In genomic region chr20:51404297-51405060, GRCh38 we compare ENCODE assay signal across 8 cellular contexts.
A peak's percentile ranks its signal among the peaks of the same experiment; 100 is the strongest.
DNase-seq lines count a peak whose midpoint lies in the region; ATAC-seq and TF ChIP-seq lines count a peak whose summit lies in the region.

No MANE protein-coding gene starts in this region.

- H3K27ac ChIP-seq in neuronal stem cell (replicated peaks; ENCODE audit: low read length), result no peak overlapping the region

- H3K14ac ChIP-seq in neuronal stem cell (ENCODE audit: low read length), result no peak overlapping the region

- H3K27me3 ChIP-seq in neuronal stem cell (ENCODE audit: control insufficient read depth in 3 of 3, insufficient read depth in 3 of 3, low read depth in 1 of 3, low read length in 3 of 3), result no peaks in the 10 kb centered on the region

- H2AFZ ChIP-seq in neuronal stem cell (ENCODE audit: low read length), result no peak overlapping the region

- H3K4me2 ChIP-seq in neuronal stem cell (ENCODE audit: insufficient read depth, low read length, poor library complexity, severe bottlenecking), result no peak overlapping the region

- peak overlapping the region; percentile 85 for H3K4me3 Mint-ChIP-seq in activated T-helper 17 cell treated with anti-CD3 and anti-CD28 coated beads, Interleukin-2, amount 50 U/mL, for 72 hours

- no peak overlapping the region for H4K8ac ChIP-seq in neuronal stem cell (ENCODE audit: low read depth, low read length)

- H2AK5ac ChIP-seq in neuronal stem cell (ENCODE audit: low read depth, low read length), result no peak overlapping the region

- no peaks in the 10 kb centered on the region for H3K79me1 ChIP-seq in neuronal stem cell (ENCODE audit: low read depth, low read length)

- no peak overlapping the region for H3K4ac ChIP-seq in neuronal stem cell (ENCODE audit: low read length)

- H3K27me3 Mint-ChIP-seq in activated T-helper 17 cell treated with anti-CD3 and anti-CD28 coated beads, Interleukin-2, amount 50 U/mL, for 72 hours, result no peaks in the 10 kb centered on the region

- no peaks in the 10 kb centered on the region for H3K9me3 ChIP-seq in neuronal stem cell (replicated peaks in 1 of 2; ENCODE audit: control insufficient read depth in 2 of 2, insufficient read depth in 1 of 2, low read depth in 1 of 2, low read length in 2 of 2)

- peak overlapping the region; percentile 98 for H3K27ac Mint-ChIP-seq in activated T-helper 17 cell treated with anti-CD3 and anti-CD28 coated beads, Interleukin-2, amount 50 U/mL, for 72 hours

- H2BK12ac ChIP-seq in neuronal stem cell (ENCODE audit: low read length), result no peak overlapping the region

- TF ChIP-seq CTCF in GM12864 (IDR thresholded peaks at IDR 0.05; ENCODE audit: low read depth, low read length, missing control alignments), result no peak

- no peaks in the 10 kb centered on the region for H3K4me1 ChIP-seq in neuronal stem cell (ENCODE audit: control insufficient read depth in 2 of 2, insufficient read depth in 1 of 2, low read depth in 1 of 2, low read length in 2 of 2)

- peak; percentile 77 for ATAC-seq in GM21825 (IDR thresholded peaks at IDR 0.05; ENCODE audit: unreplicated experiment)
- peak; percentile 84 for ATAC-seq in activated T-helper 17 cell treated with anti-CD3 and anti-CD28 coated beads, Interleukin-2, amount 50 U/mL, for 72 hours (replicated peaks)

- H3K36me3 Mint-ChIP-seq in activated T-helper 17 cell treated with anti-CD3 and anti-CD28 coated beads, Interleukin-2, amount 50 U/mL, for 72 hours (ENCODE audit: low read depth), result peaks cover 94% of the 10 kb centered on the region

- H3K9me3 Mint-ChIP-seq in activated T-helper 17 cell treated with anti-CD3 and anti-CD28 coated beads, Interleukin-2, amount 50 U/mL, for 72 hours, result no peaks in the 10 kb centered on the region

- no peak overlapping the region for H3K23ac ChIP-seq in neuronal stem cell (ENCODE audit: low read depth, low read length, poor library complexity)

- H3K36me3 ChIP-seq in neuronal stem cell (replicated peaks in 1 of 2; ENCODE audit: control insufficient read depth in 2 of 2, insufficient read depth in 2 of 2, low read length in 2 of 2), result no peaks in the 10 kb centered on the region

- no peak overlapping the region for H3K9ac ChIP-seq in neuronal stem cell (ENCODE audit: low read depth, low read length, poor library complexity)

- no peak overlapping the region for H4K91ac ChIP-seq in neuronal stem cell (ENCODE audit: low read depth, low read length, poor library complexity)

- H2BK120ac ChIP-seq in neuronal stem cell (ENCODE audit: low read depth, low read length), result no peak overlapping the region

- DNase-seq in GM12864 (ENCODE audit: low read depth) (peak; percentile 95), NCI-H460 (ENCODE audit: extremely low read depth, low read depth) (peak; percentile 91), neuronal stem cell (ENCODE audit: low spot score) (no peak), NCI-H748 (lab: John Stamatoyannopoulos, UW; ENCODE audit: unreplicated experiment) (no peak), EL (no peak), NCI-H1417 treated with DMSO at 0.1 percent for 48 hours (lab: John Stamatoyannopoulos, UW) (no peak)

- H3K18ac ChIP-seq in neuronal stem cell (ENCODE audit: low read length), result peak overlapping the region; percentile 13

- H3K4me3 ChIP-seq in GM12864 (ENCODE audit: low read depth, low read length) (no peak overlapping the region), neuronal stem cell (ENCODE audit: low read length in 2 of 2) (no peak overlapping the region)

- no CpG with 5 or more reads among the region's 10 CpGs for WGBS in neuronal stem cell (ENCODE audit: extremely low coverage in 2 of 2, insufficient read length in 2 of 2, insufficient replicate concordance in 1 of 2), 2 donors

- no peak overlapping the region for H2BK15ac ChIP-seq in neuronal stem cell (ENCODE audit: low read length)

- peaks cover 73% of the 10 kb centered on the region for H3K4me1 Mint-ChIP-seq in activated T-helper 17 cell treated with anti-CD3 and anti-CD28 coated beads, Interleukin-2, amount 50 U/mL, for 72 hours

- no peak overlapping the region for H2BK5ac ChIP-seq in neuronal stem cell (ENCODE audit: low read length)

Comparison
In these comparisons a context has a peak if more than half of its experiments do, and no peak if none do; other contexts are left out.
1. DNase-seq: peak in GM12864 (single experiment) and NCI-H460 (single experiment); none in neuronal stem cell (single experiment), NCI-H748 (single experiment), EL (single experiment) and NCI-H1417 treated with DMSO at 0.1 percent for 48 hours (single experiment).